In genomic region chr3:61247191-61247590, GRCh38 we compare ENCODE assay signal across 1 cellular context.
TF ChIP-seq lines count a peak whose summit lies in the region.

No MANE protein-coding gene starts in this region.

TF ChIP-seq in WTC11, 78 proteins besides CTCF, POLR2A, EP300 and RAD21 (continued from another document):
- TF ChIP-seq ATF3 (CRISPR knock-in tag; conservative IDR thresholded peaks at IDR 0.05) = no peak
- TF ChIP-seq CBFB (CRISPR knock-in tag; IDR thresholded peaks at IDR 0.05; ENCODE audit: low read depth) = no peak
TF ChIP-seq in WTC11: peak in this region for 0.
